ENCODE assay signal across 8 cellular contexts in genomic region chr11:76823481-76824028, GRCh38.
DNase-seq lines count a peak whose midpoint lies in the region; ATAC-seq and FAIRE-seq lines count a peak whose summit lies in the region.
"Had no signal": no experiment of that assay in that cellular context is flagged by ENCODE, and none has a peak within 500 bp of the region (broad histone marks: within the 10 kb centered on the region; RNA-seq: fewer than 3 reads in every experiment).

No MANE protein-coding gene starts in this region.

- FAIRE-seq in HTR-8/SVneo (lab: Jason Lieb, UNC): peak; percentile 69

- DNase-seq in HTR-8/SVneo (ENCODE audit: insufficient read length, low spot score) (peak; percentile 79), amniotic epithelial cell (ENCODE audit: low read depth) (peak; percentile 63), hepatic stellate cell (ENCODE audit: low spot score) (peak; percentile 56), stromal cell of bone marrow (ENCODE audit: low read depth) (peak; percentile 38), activated gamma-delta T cell treated with Interleukin-2 at 50 U/mL for 16 hours (no peak)
- DNase-seq: NCI-H524 treated with DMSO at 0.1 percent for 48 hours had no signal

- no peak for ATAC-seq in GM19023 (IDR thresholded peaks at IDR 0.05; ENCODE audit: unreplicated experiment)
- no peak for ATAC-seq in GM18858 (IDR thresholded peaks at IDR 0.05; ENCODE audit: unreplicated experiment)
